In the genomic region with DNA sequence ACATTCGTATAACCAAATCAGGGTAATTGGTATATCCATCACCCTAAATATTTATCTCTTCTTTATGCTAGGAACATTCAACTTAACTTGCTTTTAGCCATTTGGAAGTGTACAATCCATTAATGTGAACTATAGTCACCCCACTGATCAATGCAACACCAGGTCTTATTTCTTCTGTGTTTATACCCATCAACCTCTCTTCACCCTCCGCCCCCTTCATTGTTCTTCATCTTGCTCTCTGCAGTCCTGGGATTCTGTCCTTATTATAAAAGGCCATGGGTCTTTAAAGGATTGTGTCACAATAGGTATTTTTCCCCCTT, we compare ENCODE assay signal across 10 cellular contexts. TPM values are rescaled to one million over a fixed set of nuclear protein-coding genes. Genes with fewer than 3 reads are reported as not detected.
DNase-seq lines count a peak whose midpoint lies in the region; ATAC-seq, FAIRE-seq and TF ChIP-seq lines count a peak whose summit lies in the region.
"Had no signal": no experiment of that assay in that cellular context is flagged by ENCODE, and none has a peak within 500 bp of the region (broad histone marks: within the 10 kb centered on the region; RNA-seq: fewer than 3 reads in every experiment).

No MANE protein-coding gene starts in this region.

- H3K27me3 Mint-ChIP-seq in astrocyte (ENCODE audit: low read depth, unreplicated experiment) = no peaks in the 10 kb centered on the region

- H3K27me3 ChIP-seq in heart left ventricle (no peaks in the 10 kb centered on the region), astrocyte (ENCODE audit: insufficient read depth, low read length) (no peaks in the 10 kb centered on the region), left lung (no peaks in the 10 kb centered on the region), uterus (no peaks in the 10 kb centered on the region)

- no peak overlapping the region for H3K4me3 Mint-ChIP-seq in astrocyte (ENCODE audit: unreplicated experiment)
- H3K4me3 Mint-ChIP-seq: mesothelial cell of epicardium had no signal

- peak overlapping the region; percentile 94 for H3K9ac ChIP-seq in astrocyte (ENCODE audit: low read length)

- no peak for FAIRE-seq in astrocyte (lab: Jason Lieb, UNC)

- TF ChIP-seq CTCF in heart left ventricle (IDR thresholded peaks at IDR 0.05) (no peak), astrocyte (IDR thresholded peaks at IDR 0.05; ENCODE audit: insufficient read depth, low read depth, low read length) (no peak), left lung (IDR thresholded peaks at IDR 0.05) (no peak), uterus (IDR thresholded peaks at IDR 0.05) (no peak)

- H3K27ac Mint-ChIP-seq in astrocyte (ENCODE audit: unreplicated experiment) = no peak overlapping the region
- H3K27ac Mint-ChIP-seq: mesothelial cell of epicardium had no signal

- H3K79me2 ChIP-seq in astrocyte (ENCODE audit: insufficient read depth, low read length) = peaks cover 52% of the 10 kb centered on the region

- H3K36me3 Mint-ChIP-seq in astrocyte (ENCODE audit: low read depth, unreplicated experiment) = no peaks in the 10 kb centered on the region

- H3K27ac ChIP-seq in heart left ventricle (peak overlapping the region in 11 of 12 donors; percentile 22 to 97 (median 88)), astrocyte (ENCODE audit: low read depth, low read length) (no peak overlapping the region), left lung (peak overlapping the region; percentile 81 to 97), uterus (peak overlapping the region; percentile 75 to 80)

- H3K4me3 ChIP-seq in heart left ventricle = peak overlapping the region in 11 of 12 donors; percentile 68 to 98 (median 92)
- H3K4me3 ChIP-seq in astrocyte (ENCODE audit: insufficient read depth, low read depth, low read length) = peak overlapping the region; percentile 81
- H3K4me3 ChIP-seq in left lung = peak overlapping the region; percentile 89 to 93
- H3K4me3 ChIP-seq in uterus = no peak overlapping the region

- H4K20me1 ChIP-seq in astrocyte (ENCODE audit: insufficient read depth, low read length) = peaks cover 30% of the 10 kb centered on the region

- H3K4me1 Mint-ChIP-seq in astrocyte (ENCODE audit: low read depth, unreplicated experiment) = peaks cover 10% of the 10 kb centered on the region

- H3K36me3 ChIP-seq in heart left ventricle = peaks cover 0 to 13% (median 3%) of the 10 kb centered on the region in 9 donors
- peaks cover 3% of the 10 kb centered on the region for H3K36me3 ChIP-seq in astrocyte (ENCODE audit: insufficient read depth, low read length)
- H3K36me3 ChIP-seq in left lung = peaks cover 0 to 11% of the 10 kb centered on the region in 2 donors
- no peaks in the 10 kb centered on the region for H3K36me3 ChIP-seq in uterus

- H3K4me1 ChIP-seq in heart left ventricle (peaks cover 0 to 46% (median 10%) of the 10 kb centered on the region in 12 donors), astrocyte (ENCODE audit: insufficient read depth, low read length) (peaks cover 8% of the 10 kb centered on the region), left lung (peaks cover 5 to 35% of the 10 kb centered on the region in 2 donors), uterus (peaks cover 0 to 4% of the 10 kb centered on the region in 2 donors)

- intact Hi-C loops in heart left ventricle (cut with DNase I) (loop anchor here in 1 of 10 donors (10.0 kb wide), 1 partner anchor 325 kb away; no protein-coding TSS in a partner anchor), Right ventricle myocardium inferior (cut with DNase I) (no loop called here), left lung (cut with DNase I) (no loop called here), uterus (cut with DNase I; ENCODE audit: low total_unique reads) (no loop called here)

- WGBS in heart left ventricle, 4 donors = 64 to 71% (median 68%) methylated on average over 2 of the region's 2 CpGs

- H3K9me3 ChIP-seq in heart left ventricle (no peaks in the 10 kb centered on the region), astrocyte (ENCODE audit: insufficient read depth, low read depth, low read length) (no peaks in the 10 kb centered on the region), left lung (no peaks in the 10 kb centered on the region), uterus (no peaks in the 10 kb centered on the region)

- ATAC-seq in heart left ventricle (no peak), Right ventricle myocardium inferior (no peak), left lung (no peak)
- no peak for ATAC-seq in activated CD4-positive, CD25-positive, alpha-beta regulatory T cell treated with anti-CD3 and anti-CD28 coated beads, Interleukin-2, amount 50 U/mL, for 24 hours

- no peak overlapping the region for H2AFZ ChIP-seq in astrocyte (ENCODE audit: low read depth, low read length)

- DNase-seq in heart left ventricle (no peak), Right ventricle myocardium inferior (ENCODE audit: missing footprints) (no peak), astrocyte (ENCODE audit: low read depth) (no peak), left lung (no peak), uterus (no peak), NCI-H128 (lab: John Stamatoyannopoulos, UW; ENCODE audit: unreplicated experiment) (no peak)
- DNase-seq in activated CD4-positive, alpha-beta T cell treated with anti-CD3 and anti-CD28 coated beads for 1 hour = no peak
- DNase-seq: activated CD4-positive, alpha-beta T cell treated with anti-CD3 and anti-CD28 coated beads for 4 hours had no signal

- TF ChIP-seq POLR2A in heart left ventricle (IDR thresholded peaks at IDR 0.05) (no peak), uterus (IDR thresholded peaks at IDR 0.05) (no peak)

- peak overlapping the region; percentile 92 for H3K4me2 ChIP-seq in astrocyte (ENCODE audit: low read length)

- no peaks in the 10 kb centered on the region for H3K9me3 Mint-ChIP-seq in astrocyte (ENCODE audit: unreplicated experiment)
- H3K9me3 Mint-ChIP-seq: mesothelial cell of epicardium had no signal

RNA-seq across cellular contexts. Expression of gene ABRACL, which starts 1.6 kb away (rescaled TPM):
- total RNA-seq in heart left ventricle = 10 to 100 TPM in 1 of 9 donors, 1 to 10 TPM in 8; 3.2 to 26.3 (median 7.6) TPM
- polyA plus RNA-seq in heart left ventricle = 10 to 100 TPM in 1 of 2 donors, 1 to 10 TPM in 1; 8.5 to 24.4 TPM
- total RNA-seq in Right ventricle myocardium inferior = 7.9 TPM
- total RNA-seq in astrocyte = 46.6 and 66.0 TPM in 2 replicates
- 10 to 100 TPM; 39.1 to 40.2 TPM for total RNA-seq in left lung
- total RNA-seq in uterus = 1 to 10 TPM in 3 of 4 donors, not detected in 1; 6.2 to 10.0 (median 6.2) TPM

RNA-seq across cellular contexts. Expression of gene REPS1, which starts 42.1 kb away (rescaled TPM):
- total RNA-seq in heart left ventricle (10 to 100 TPM; 35.2 to 48.2 (median 38.3) TPM), Right ventricle myocardium inferior (31.1 TPM), astrocyte (31.7 and 39.1 TPM in 2 replicates), left lung (10 to 100 TPM; 29.3 to 31.8 TPM), uterus (100 to 1,000 TPM in 1 of 4 donors, 10 to 100 TPM in 3; 36.5 to 266 (median 70.7) TPM)
- 10 to 100 TPM; 16.3 to 65.8 TPM for polyA plus RNA-seq in heart left ventricle

Comparison
In these comparisons a context has a peak if more than half of its experiments do, and no peak if none do; other contexts are left out.
1. H3K4me3 ChIP-seq: peak in heart left ventricle (11 of 12), astrocyte (single experiment) and left lung (2 of 2); none in uterus (0 of 2).